In the genomic region with DNA sequence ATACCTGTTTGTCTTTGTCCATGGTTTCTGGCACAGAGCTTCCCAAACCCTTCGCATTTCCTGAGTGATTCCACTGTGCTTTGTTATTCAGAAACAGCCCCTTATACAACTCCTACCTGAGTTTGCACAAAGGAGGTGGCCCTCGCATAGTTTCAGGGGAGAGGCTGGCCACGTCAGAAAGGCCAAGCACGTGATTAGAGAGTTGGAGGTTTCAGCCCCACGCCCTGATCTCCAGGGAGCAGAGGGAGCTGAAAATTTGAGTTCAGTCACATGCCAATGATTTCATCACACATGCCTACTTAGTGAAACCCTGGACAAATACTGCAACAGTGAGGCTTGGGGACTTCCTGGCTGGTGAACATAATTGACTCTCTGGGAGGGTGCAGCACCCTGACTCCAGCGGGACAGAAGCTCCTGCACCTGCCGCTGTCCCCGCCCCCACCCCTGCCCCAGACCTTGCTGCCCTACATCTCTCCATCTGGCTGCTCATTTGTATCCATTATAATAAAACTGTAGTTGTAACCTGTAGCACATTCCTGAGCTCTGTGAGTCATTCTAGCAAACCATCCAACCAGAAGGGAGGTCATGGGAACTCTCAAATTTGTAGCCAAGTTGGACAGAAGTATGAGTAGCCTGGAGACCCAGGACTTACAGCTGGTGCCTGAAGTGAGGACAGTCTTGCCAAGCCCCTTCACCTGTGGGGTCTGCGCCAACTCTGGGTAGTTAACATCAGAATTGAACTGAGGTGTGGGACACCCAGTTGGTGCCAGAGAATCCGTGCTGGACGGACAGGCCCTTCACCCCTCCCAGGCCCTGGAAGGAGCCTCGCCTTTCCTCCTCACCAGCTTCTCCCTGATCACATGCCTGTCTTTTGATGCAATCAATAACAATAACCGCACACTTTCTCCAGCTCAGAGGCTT, we compare ENCODE assay signal across 1 cellular context.
TF ChIP-seq lines count a peak whose summit lies in the region.

No MANE protein-coding gene starts in this region.

TF ChIP-seq in H1, 55 proteins besides CTCF, POLR2A, EP300 and RAD21:
- TF ChIP-seq BCL11A (IDR thresholded peaks at IDR 0.05; ENCODE audit: low read depth in 2 of 2, low read length in 2 of 2), result no peak
- TF ChIP-seq CEBPB (IDR thresholded peaks at IDR 0.05; ENCODE audit: low read depth, low read length), result peak; percentile 43; the same call in 1 of the 2 replicates
- 0 out of 2 replicates have a peak, but pooled peaks have one; percentile 36 for TF ChIP-seq TCF12 (IDR thresholded peaks at IDR 0.05; ENCODE audit: low read depth, low read length)
- peak; percentile 48; the same call in 1 of the 2 replicates for TF ChIP-seq CREB1 (IDR thresholded peaks at IDR 0.05)
- TF ChIP-seq, protein P1, sequence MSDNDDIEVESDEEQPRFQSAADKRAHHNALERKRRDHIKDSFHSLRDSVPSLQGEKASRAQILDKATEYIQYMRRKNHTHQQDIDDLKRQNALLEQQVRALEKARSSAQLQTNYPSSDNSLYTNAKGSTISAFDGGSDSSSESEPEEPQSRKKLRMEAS (IDR thresholded peaks at IDR 0.05), result peak; percentile 74
- TF ChIP-seq, protein P2, sequence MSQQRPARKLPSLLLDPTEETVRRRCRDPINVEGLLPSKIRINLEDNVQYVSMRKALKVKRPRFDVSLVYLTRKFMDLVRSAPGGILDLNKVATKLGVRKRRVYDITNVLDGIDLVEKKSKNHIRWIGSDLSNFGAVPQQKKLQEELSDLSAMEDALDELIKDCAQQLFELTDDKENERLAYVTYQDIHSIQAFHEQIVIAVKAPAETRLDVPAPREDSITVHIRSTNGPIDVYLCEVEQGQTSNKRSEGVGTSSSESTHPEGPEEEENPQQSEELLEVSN (IDR thresholded peaks at IDR 0.05), result peak; percentile 61
- TF ChIP-seq TEAD4 (IDR thresholded peaks at IDR 0.05; ENCODE audit: low read depth, low read length), result peak; percentile 13; the same call in 1 of the 2 replicates
- no peak for TF ChIP-seq GTF2F1 (IDR thresholded peaks at IDR 0.05; ENCODE audit: borderline replicate concordance, low read depth, low read length)
